1 cellular context compared by ENCODE assay signal in the genomic region with DNA sequence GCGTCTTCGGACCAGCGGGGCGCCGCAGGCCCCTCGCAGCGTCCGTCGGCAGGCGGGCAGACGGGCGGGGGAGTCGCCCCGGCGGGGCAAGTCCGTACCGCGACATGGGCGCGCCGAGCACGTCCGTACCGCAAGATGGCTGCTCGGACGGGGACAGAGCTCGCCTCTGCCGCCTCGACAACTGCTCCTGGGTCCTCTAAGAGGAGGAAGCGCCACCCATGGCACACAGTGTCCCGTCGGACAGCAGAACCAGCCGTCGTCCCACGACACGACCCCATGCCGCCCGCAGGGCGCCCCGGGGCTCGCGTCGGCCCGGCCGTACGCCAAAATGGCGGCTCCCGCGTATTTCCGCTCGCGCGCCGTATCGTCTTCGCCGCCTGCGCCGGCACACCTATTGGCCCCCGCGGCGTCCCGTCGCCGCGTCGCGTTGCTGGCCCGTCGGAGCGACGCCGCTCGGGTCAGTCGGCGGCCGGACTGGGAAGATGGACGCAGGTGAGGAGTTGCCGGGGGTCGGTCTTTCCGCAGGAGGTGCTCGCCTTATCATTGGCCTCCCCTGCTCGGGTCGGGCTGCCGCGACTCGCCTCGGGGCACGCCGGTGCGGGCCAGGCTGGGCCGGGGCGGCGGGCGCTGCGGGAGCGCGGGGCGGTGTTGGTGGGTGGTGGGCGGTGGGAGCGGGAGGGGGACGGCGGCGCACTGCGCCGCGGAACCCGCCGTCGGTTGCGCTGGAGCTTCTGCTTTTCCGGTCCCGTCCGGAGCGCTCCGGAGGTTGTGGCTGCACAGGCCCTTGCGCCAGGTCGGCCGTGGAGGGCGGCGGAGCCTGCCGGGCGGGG.
TF ChIP-seq lines count a peak whose summit lies in the region.

A gene (plus strand): TSS at position 461 of the 830 bp plus-strand sequence. CDS start 22 bp downstream, at position 483.

TF ChIP-seq in K562, 482 proteins besides CTCF, POLR2A, EP300 and RAD21 (continued from another document):
- TF ChIP-seq, protein P1, sequence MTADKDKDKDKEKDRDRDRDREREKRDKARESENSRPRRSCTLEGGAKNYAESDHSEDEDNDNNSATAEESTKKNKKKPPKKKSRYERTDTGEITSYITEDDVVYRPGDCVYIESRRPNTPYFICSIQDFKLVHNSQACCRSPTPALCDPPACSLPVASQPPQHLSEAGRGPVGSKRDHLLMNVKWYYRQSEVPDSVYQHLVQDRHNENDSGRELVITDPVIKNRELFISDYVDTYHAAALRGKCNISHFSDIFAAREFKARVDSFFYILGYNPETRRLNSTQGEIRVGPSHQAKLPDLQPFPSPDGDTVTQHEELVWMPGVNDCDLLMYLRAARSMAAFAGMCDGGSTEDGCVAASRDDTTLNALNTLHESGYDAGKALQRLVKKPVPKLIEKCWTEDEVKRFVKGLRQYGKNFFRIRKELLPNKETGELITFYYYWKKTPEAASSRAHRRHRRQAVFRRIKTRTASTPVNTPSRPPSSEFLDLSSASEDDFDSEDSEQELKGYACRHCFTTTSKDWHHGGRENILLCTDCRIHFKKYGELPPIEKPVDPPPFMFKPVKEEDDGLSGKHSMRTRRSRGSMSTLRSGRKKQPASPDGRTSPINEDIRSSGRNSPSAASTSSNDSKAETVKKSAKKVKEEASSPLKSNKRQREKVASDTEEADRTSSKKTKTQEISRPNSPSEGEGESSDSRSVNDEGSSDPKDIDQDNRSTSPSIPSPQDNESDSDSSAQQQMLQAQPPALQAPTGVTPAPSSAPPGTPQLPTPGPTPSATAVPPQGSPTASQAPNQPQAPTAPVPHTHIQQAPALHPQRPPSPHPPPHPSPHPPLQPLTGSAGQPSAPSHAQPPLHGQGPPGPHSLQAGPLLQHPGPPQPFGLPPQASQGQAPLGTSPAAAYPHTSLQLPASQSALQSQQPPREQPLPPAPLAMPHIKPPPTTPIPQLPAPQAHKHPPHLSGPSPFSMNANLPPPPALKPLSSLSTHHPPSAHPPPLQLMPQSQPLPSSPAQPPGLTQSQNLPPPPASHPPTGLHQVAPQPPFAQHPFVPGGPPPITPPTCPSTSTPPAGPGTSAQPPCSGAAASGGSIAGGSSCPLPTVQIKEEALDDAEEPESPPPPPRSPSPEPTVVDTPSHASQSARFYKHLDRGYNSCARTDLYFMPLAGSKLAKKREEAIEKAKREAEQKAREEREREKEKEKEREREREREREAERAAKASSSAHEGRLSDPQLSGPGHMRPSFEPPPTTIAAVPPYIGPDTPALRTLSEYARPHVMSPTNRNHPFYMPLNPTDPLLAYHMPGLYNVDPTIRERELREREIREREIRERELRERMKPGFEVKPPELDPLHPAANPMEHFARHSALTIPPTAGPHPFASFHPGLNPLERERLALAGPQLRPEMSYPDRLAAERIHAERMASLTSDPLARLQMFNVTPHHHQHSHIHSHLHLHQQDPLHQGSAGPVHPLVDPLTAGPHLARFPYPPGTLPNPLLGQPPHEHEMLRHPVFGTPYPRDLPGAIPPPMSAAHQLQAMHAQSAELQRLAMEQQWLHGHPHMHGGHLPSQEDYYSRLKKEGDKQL (CRISPR knock-in tag; IDR thresholded peaks at IDR 0.05; ENCODE audit: borderline replicate concordance), result no peak
- TF ChIP-seq MEIS2 (IDR thresholded peaks at IDR 0.05; ENCODE audit: partially characterized antibody), result no peak
- TF ChIP-seq, protein P2, sequence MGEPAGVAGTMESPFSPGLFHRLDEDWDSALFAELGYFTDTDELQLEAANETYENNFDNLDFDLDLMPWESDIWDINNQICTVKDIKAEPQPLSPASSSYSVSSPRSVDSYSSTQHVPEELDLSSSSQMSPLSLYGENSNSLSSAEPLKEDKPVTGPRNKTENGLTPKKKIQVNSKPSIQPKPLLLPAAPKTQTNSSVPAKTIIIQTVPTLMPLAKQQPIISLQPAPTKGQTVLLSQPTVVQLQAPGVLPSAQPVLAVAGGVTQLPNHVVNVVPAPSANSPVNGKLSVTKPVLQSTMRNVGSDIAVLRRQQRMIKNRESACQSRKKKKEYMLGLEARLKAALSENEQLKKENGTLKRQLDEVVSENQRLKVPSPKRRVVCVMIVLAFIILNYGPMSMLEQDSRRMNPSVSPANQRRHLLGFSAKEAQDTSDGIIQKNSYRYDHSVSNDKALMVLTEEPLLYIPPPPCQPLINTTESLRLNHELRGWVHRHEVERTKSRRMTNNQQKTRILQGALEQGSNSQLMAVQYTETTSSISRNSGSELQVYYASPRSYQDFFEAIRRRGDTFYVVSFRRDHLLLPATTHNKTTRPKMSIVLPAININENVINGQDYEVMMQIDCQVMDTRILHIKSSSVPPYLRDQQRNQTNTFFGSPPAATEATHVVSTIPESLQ (CRISPR knock-in tag; IDR thresholded peaks at IDR 0.05), result no peak
- TF ChIP-seq CSDE1 (IDR thresholded peaks at IDR 0.05), result peak in 1 of 2 experiments; percentile 97; a peak in 2 of 4 replicates
- peak; percentile 95 for TF ChIP-seq C11orf30 (IDR thresholded peaks at IDR 0.05; ENCODE audit: low read depth)
- TF ChIP-seq RCOR1 (IDR thresholded peaks at IDR 0.05; ENCODE audit: borderline replicate concordance in 1 of 2, low read depth in 2 of 2, low read length in 2 of 2), result no peak
- TF ChIP-seq ZNF695 (CRISPR knock-in tag; IDR thresholded peaks at IDR 0.05), result no peak
- TF ChIP-seq ZNF584 (CRISPR knock-in tag; IDR thresholded peaks at IDR 0.05; ENCODE audit: low read depth), result 0 out of 2 replicates have a peak, but pooled peaks have one; percentile 39
- no peak for TF ChIP-seq ZC3H8 (IDR thresholded peaks at IDR 0.05)
- no peak for TF ChIP-seq CREBBP (IDR thresholded peaks at IDR 0.05; ENCODE audit: low read depth, low read length)
- TF ChIP-seq, protein P3, sequence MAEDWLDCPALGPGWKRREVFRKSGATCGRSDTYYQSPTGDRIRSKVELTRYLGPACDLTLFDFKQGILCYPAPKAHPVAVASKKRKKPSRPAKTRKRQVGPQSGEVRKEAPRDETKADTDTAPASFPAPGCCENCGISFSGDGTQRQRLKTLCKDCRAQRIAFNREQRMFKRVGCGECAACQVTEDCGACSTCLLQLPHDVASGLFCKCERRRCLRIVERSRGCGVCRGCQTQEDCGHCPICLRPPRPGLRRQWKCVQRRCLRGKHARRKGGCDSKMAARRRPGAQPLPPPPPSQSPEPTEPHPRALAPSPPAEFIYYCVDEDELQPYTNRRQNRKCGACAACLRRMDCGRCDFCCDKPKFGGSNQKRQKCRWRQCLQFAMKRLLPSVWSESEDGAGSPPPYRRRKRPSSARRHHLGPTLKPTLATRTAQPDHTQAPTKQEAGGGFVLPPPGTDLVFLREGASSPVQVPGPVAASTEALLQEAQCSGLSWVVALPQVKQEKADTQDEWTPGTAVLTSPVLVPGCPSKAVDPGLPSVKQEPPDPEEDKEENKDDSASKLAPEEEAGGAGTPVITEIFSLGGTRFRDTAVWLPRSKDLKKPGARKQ (CRISPR knock-in tag; IDR thresholded peaks at IDR 0.05), result no peak
- no peak for TF ChIP-seq ZNF780A (CRISPR knock-in tag; IDR thresholded peaks at IDR 0.05)
- no peak for TF ChIP-seq NFIX (CRISPR knock-in tag; IDR thresholded peaks at IDR 0.05; ENCODE audit: low read depth)
- TF ChIP-seq PCBP1 (IDR thresholded peaks at IDR 0.05; ENCODE audit: low read depth, low read length, poor library complexity, severe bottlenecking), result peak; percentile 6
- no peak for TF ChIP-seq CEBPB (tag; IDR thresholded peaks at IDR 0.05)
- TF ChIP-seq ZNF507 (tag; conservative IDR thresholded peaks at IDR 0.05), result no peak
